In genomic region chr12:75981773-75982564, GRCh38 we compare ENCODE assay signal across 11 cellular contexts. TPM values are rescaled to one million over a fixed set of nuclear protein-coding genes. Genes with fewer than 3 reads are reported as not detected.
A peak's percentile ranks its signal among the peaks of the same experiment; 100 is the strongest.
DNase-seq lines count a peak whose midpoint lies in the region; ATAC-seq and TF ChIP-seq lines count a peak whose summit lies in the region.
"Had no signal": no experiment of that assay in that cellular context is flagged by ENCODE, and none has a peak within 500 bp of the region (broad histone marks: within the 10 kb centered on the region; RNA-seq: fewer than 3 reads in every experiment).

No MANE protein-coding gene starts in this region.

- peak; percentile 17 for DNase-seq in EH (ENCODE audit: low read depth)
- no peak for DNase-seq in chondrocyte (ENCODE audit: low spot score)
- no peak for DNase-seq in UCSD-AML1 (lab: John Stamatoyannopoulos, UW; ENCODE audit: unreplicated experiment)
- no peak for DNase-seq in ovary
- no peak for DNase-seq in activated T-cell treated with anti-CD3 and anti-CD28 coated beads, Interleukin-2, amount 50 U/mL, for 1 hour
- DNase-seq: amniotic stem cell, DMS 273 treated with DMSO at 0.1 percent for 48 hours had no signal

- H3K27ac ChIP-seq in ovary, result no peak overlapping the region

- no peak overlapping the region for H3K4me3 Mint-ChIP-seq in dendritic cell treated with granulocyte-macrophage colony-stimulating factor and Interleukin-4, amounts not matched to agents 40 ng/mL and 50 ng/mL, for 4 days
- no peak overlapping the region for H3K4me3 Mint-ChIP-seq in chondrocyte (ENCODE audit: unreplicated experiment)

- peaks cover 59% of the 10 kb centered on the region for H3K4me1 Mint-ChIP-seq in dendritic cell treated with granulocyte-macrophage colony-stimulating factor and Interleukin-4, amounts not matched to agents 40 ng/mL and 50 ng/mL, for 4 days (ENCODE audit: low read depth)
- H3K4me1 Mint-ChIP-seq in chondrocyte (ENCODE audit: low read depth), result peaks cover 29% of the 10 kb centered on the region

- intact Hi-C loops in dendritic cell treated with granulocyte-macrophage colony-stimulating factor and Interleukin-4, amounts not matched to agents 40 ng/mL and 50 ng/mL, for 4 days (cut with micrococcal nuclease), result no loop called here
- intact Hi-C loops in ovary (cut with DNase I), result no loop called here

- H3K27me3 ChIP-seq in ovary, result no peaks in the 10 kb centered on the region
- H3K27me3 ChIP-seq: SJSA1 had no signal

- H3K27ac Mint-ChIP-seq in dendritic cell treated with granulocyte-macrophage colony-stimulating factor and Interleukin-4, amounts not matched to agents 40 ng/mL and 50 ng/mL, for 4 days, result peak overlapping the region; percentile 41
- no peak overlapping the region for H3K27ac Mint-ChIP-seq in chondrocyte (ENCODE audit: unreplicated experiment)

- TF ChIP-seq POLR2A in ovary (IDR thresholded peaks at IDR 0.05), result no peak

- H3K36me3 Mint-ChIP-seq in dendritic cell treated with granulocyte-macrophage colony-stimulating factor and Interleukin-4, amounts not matched to agents 40 ng/mL and 50 ng/mL, for 4 days (ENCODE audit: low read depth), result no peaks in the 10 kb centered on the region
- H3K36me3 Mint-ChIP-seq in chondrocyte (ENCODE audit: low read depth), result no peaks in the 10 kb centered on the region

- ATAC-seq in GM19468 (IDR thresholded peaks at IDR 0.05; ENCODE audit: extremely low read depth, unreplicated experiment) (peak; percentile 48), HG03457 (IDR thresholded peaks at IDR 0.05; ENCODE audit: unreplicated experiment) (peak; percentile 53)

- H3K27me3 Mint-ChIP-seq in dendritic cell treated with granulocyte-macrophage colony-stimulating factor and Interleukin-4, amounts not matched to agents 40 ng/mL and 50 ng/mL, for 4 days, result peaks cover 8% of the 10 kb centered on the region
- H3K27me3 Mint-ChIP-seq in chondrocyte (ENCODE audit: low read depth), result peaks cover 5% of the 10 kb centered on the region

- no peaks in the 10 kb centered on the region for H3K9me3 ChIP-seq in ovary
- H3K9me3 ChIP-seq: SJSA1 had no signal

- WGBS in ovary, 3 donors, result 68 to 76% (median 71%) methylated on average over 12 of the region's 12 CpGs

- TF ChIP-seq EP300 in ovary (IDR thresholded peaks at IDR 0.05), result no peak

- peaks cover 3% of the 10 kb centered on the region for H3K4me1 ChIP-seq in ovary (ENCODE audit: insufficient read depth)

- H3K4me3 ChIP-seq in ovary, result no peak overlapping the region
- H3K4me3 ChIP-seq: SJSA1 had no signal

- no peak for TF ChIP-seq CTCF in chondrocyte (IDR thresholded peaks at IDR 0.05)
- no peak for TF ChIP-seq CTCF in ovary (IDR thresholded peaks at IDR 0.05)

- no peaks in the 10 kb centered on the region for H3K36me3 ChIP-seq in ovary
- H3K36me3 ChIP-seq: SJSA1 had no signal

- no peaks in the 10 kb centered on the region for H3K9me3 Mint-ChIP-seq in dendritic cell treated with granulocyte-macrophage colony-stimulating factor and Interleukin-4, amounts not matched to agents 40 ng/mL and 50 ng/mL, for 4 days
- H3K9me3 Mint-ChIP-seq in chondrocyte (ENCODE audit: low read depth), result no peaks in the 10 kb centered on the region

RNA-seq across cellular contexts. Expression of gene PHLDA1, which starts 49.6 kb away (rescaled TPM):
- total RNA-seq in chondrocyte, result 4.5 to 14.0 TPM (median 12.1 TPM) in 3 replicates
- total RNA-seq in ovary, result 10 to 100 TPM in 6 of 7 donors, 1 to 10 TPM in 1; 3.8 to 37.7 (median 19.6) TPM
- polyA plus RNA-seq in ovary, result 10 to 100 TPM; 11.4 to 13.1 TPM
